Comparison of ENCODE assay signal across 8 cellular contexts in the genomic region with DNA sequence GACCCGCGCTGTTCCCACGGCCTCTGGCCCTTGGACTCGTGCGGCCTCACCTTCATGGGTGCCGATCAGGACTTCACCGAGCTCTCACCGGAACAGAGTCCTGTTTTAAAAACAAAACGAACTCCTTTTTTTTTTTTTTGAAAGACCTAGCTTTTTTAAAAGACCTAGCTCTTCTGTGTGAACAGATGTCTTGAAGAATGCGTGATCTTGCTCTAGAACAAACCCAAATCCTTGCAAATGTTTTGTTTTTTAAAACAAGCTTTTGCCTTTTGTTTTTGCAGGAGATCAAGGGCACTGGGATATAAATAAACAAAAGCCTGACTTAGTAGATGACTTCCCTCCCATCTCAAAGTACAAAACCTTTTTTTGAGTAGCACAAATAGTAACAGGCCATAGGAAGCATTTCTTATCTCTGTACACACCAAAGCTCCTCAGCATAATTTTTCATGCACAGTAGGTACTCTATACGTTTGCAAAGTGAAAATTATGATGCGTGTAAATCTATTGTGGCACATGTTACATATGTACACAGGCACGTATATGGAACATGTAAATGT. TPM values are rescaled to one million over a fixed set of nuclear protein-coding genes. Genes with fewer than 3 reads are reported as not detected.
DNase-seq lines count a peak whose midpoint lies in the region; ATAC-seq and TF ChIP-seq lines count a peak whose summit lies in the region.

No MANE protein-coding gene starts in this region.

- H3K4me2 ChIP-seq in fibroblast of lung (ENCODE audit: extremely low read depth, insufficient read depth, low read length): peak overlapping the region; percentile 61

- H3K36me3 ChIP-seq in SK-N-MC (ENCODE audit: insufficient read depth, low read length) (peaks cover 14% of the 10 kb centered on the region; the same call in 1 of the 2 replicates), fibroblast of lung (ENCODE audit: control insufficient read depth, insufficient read depth, low read length) (no peaks in the 10 kb centered on the region), prostate gland (no peaks in the 10 kb centered on the region)

- peak overlapping the region; percentile 97 for H3K4me3 ChIP-seq in SK-N-MC
- peak overlapping the region; percentile 52 to 94 (median 78) for H3K4me3 ChIP-seq in fibroblast of lung (replicated peaks in 1 of 4; ENCODE audit: control extremely low read depth in 1 of 4, insufficient read depth in 1 of 4, low read depth in 3 of 4, low read length in 4 of 4)
- H3K4me3 ChIP-seq in prostate gland: peak overlapping the region; percentile 88 to 99

- H3K4me3 Mint-ChIP-seq in activated CD4-positive, alpha-beta T cell treated with anti-CD3 and anti-CD28 coated beads, Interleukin-2, amount 10 ng/mL, durations not matched to agents 24 days and 14 days: peak overlapping the region; percentile 98

- TF ChIP-seq CTCF in fibroblast of lung (conservative IDR thresholded peaks at IDR 0.05 in 1 of 2, IDR thresholded peaks at IDR 0.05 in 1 of 2; ENCODE audit: low read depth in 1 of 2, low read length in 2 of 2) (no peak), prostate gland (IDR thresholded peaks at IDR 0.05) (no peak)

- peak overlapping the region; percentile 92 for H3K27ac ChIP-seq in SK-N-MC
- peak overlapping the region; percentile 99 for H3K27ac ChIP-seq in fibroblast of lung (ENCODE audit: insufficient read depth, low read length)
- peak overlapping the region; percentile 99 to 100 for H3K27ac ChIP-seq in prostate gland

- intact Hi-C loops in activated CD4-positive, alpha-beta T cell treated with anti-CD3 and anti-CD28 coated beads, Interleukin-2, amount 10 ng/mL, durations not matched to agents 24 days and 14 days (cut with micrococcal nuclease): loop anchor here (2.0 to 10.0 kb wide), 6 partner anchors 50 to 1870 kb away; a partner anchor contains a TSS
- intact Hi-C loops in prostate gland (cut with DNase I): loop anchor here (5.0 to 10.0 kb wide), 3 partner anchors 55 to 158 kb away; a partner anchor contains a TSS

- H2AFZ ChIP-seq in fibroblast of lung (ENCODE audit: low read length): peak overlapping the region; percentile 92

- TF ChIP-seq POLR2A in prostate gland (IDR thresholded peaks at IDR 0.05): no peak

- H3K79me2 ChIP-seq in fibroblast of lung (ENCODE audit: control insufficient read depth, insufficient read depth, low read length): peaks cover 35% of the 10 kb centered on the region

- H3K4me1 Mint-ChIP-seq in activated CD4-positive, alpha-beta T cell treated with anti-CD3 and anti-CD28 coated beads, Interleukin-2, amount 10 ng/mL, durations not matched to agents 24 days and 14 days: peaks cover 36% of the 10 kb centered on the region

- DNase-seq in activated CD4-positive, alpha-beta T cell treated with anti-CD3 and anti-CD28 coated beads, Interleukin-2, amount 10 ng/mL, durations not matched to agents 24 days and 14 days: no peak
- no peak for DNase-seq in activated CD4-positive, alpha-beta T cell treated with anti-CD3 and anti-CD28 coated beads, Interleukin-2, amount 50 U/mL, for 48 hours
- DNase-seq in SK-N-MC (ENCODE audit: low read depth, low spot score) (no peak), fibroblast of lung (ENCODE audit: low read depth in 2 of 2) (no peak), prostate gland (ENCODE audit: low spot score) (no peak), HCEC 1CT (no peak), AG20443 (ENCODE audit: low spot score) (no peak)

- ATAC-seq in HG02970 (IDR thresholded peaks at IDR 0.05; ENCODE audit: low FRiP score, unreplicated experiment): no peak

- H3K4me1 ChIP-seq in fibroblast of lung (ENCODE audit: control insufficient read depth, extremely low read depth, insufficient read depth, low read length) (no peaks in the 10 kb centered on the region), prostate gland (replicated peaks) (peaks cover 2% of the 10 kb centered on the region)

- H3K36me3 Mint-ChIP-seq in activated CD4-positive, alpha-beta T cell treated with anti-CD3 and anti-CD28 coated beads, Interleukin-2, amount 10 ng/mL, durations not matched to agents 24 days and 14 days (ENCODE audit: low read depth): peaks cover 28% of the 10 kb centered on the region

- H3K9me3 ChIP-seq in SK-N-MC (ENCODE audit: low read depth, low read length) (peaks cover 3% of the 10 kb centered on the region; the same call in 1 of the 2 replicates), fibroblast of lung (ENCODE audit: control insufficient read depth, insufficient read depth, low read depth, low read length) (no peaks in the 10 kb centered on the region), prostate gland (no peaks in the 10 kb centered on the region)

- no peaks in the 10 kb centered on the region for H3K27me3 ChIP-seq in fibroblast of lung (ENCODE audit: control insufficient read depth, insufficient read depth, low read length)
- no peaks in the 10 kb centered on the region for H3K27me3 ChIP-seq in prostate gland (replicated peaks; ENCODE audit: insufficient read depth)

- H3K9ac ChIP-seq in SK-N-MC (ENCODE audit: insufficient read length) (peak overlapping the region; percentile 68), fibroblast of lung (ENCODE audit: insufficient read depth, low read length) (peak overlapping the region; percentile 89)

- peaks cover 13% of the 10 kb centered on the region for H4K20me1 ChIP-seq in fibroblast of lung (ENCODE audit: control insufficient read depth, extremely low read depth, insufficient read depth, low read length)

- no peaks in the 10 kb centered on the region for H3K9me3 Mint-ChIP-seq in activated CD4-positive, alpha-beta T cell treated with anti-CD3 and anti-CD28 coated beads, Interleukin-2, amount 10 ng/mL, durations not matched to agents 24 days and 14 days

- WGBS in prostate gland: 14% methylated on average over 13 of the region's 13 CpGs

- H3K27ac Mint-ChIP-seq in activated CD4-positive, alpha-beta T cell treated with anti-CD3 and anti-CD28 coated beads, Interleukin-2, amount 10 ng/mL, durations not matched to agents 24 days and 14 days: peak overlapping the region; percentile 96

- H3K27me3 Mint-ChIP-seq in activated CD4-positive, alpha-beta T cell treated with anti-CD3 and anti-CD28 coated beads, Interleukin-2, amount 10 ng/mL, durations not matched to agents 24 days and 14 days: peaks cover 8% of the 10 kb centered on the region

RNA-seq across cellular contexts. Expression of a gene that starts 1.1 kb away (rescaled TPM):
- 37.9 and 39.5 TPM in 2 replicates for total RNA-seq in activated CD4-positive, alpha-beta T cell treated with anti-CD3 and anti-CD28 coated beads, Interleukin-2, amount 10 ng/mL, durations not matched to agents 24 days and 14 days
- total RNA-seq in fibroblast of lung (9.2 and 12.1 TPM in 2 replicates), prostate gland (10 to 100 TPM; 25.9 to 44.2 TPM)
- polyA plus RNA-seq in fibroblast of lung: 16.6 and 19.7 TPM in 2 replicates
- 7.8 and 9.0 TPM in 2 replicates for polyA plus RNA-seq in fibroblast of lung (2012)
- polyA minus RNA-seq in fibroblast of lung (ENCODE audit: low replicate concordance): 13.7 and 17.5 TPM in 2 replicates

RNA-seq across cellular contexts. Expression of a gene that starts 52.9 kb away (rescaled TPM):
- total RNA-seq in activated CD4-positive, alpha-beta T cell treated with anti-CD3 and anti-CD28 coated beads, Interleukin-2, amount 10 ng/mL, durations not matched to agents 24 days and 14 days: 45.4 and 55.9 TPM in 2 replicates
- total RNA-seq in fibroblast of lung (47.0 and 81.4 TPM in 2 replicates), prostate gland (10 to 100 TPM; 60.9 to 70.3 TPM)
- 56.0 and 67.0 TPM in 2 replicates for polyA plus RNA-seq in fibroblast of lung
- 40.3 and 55.2 TPM in 2 replicates for polyA plus RNA-seq in fibroblast of lung (2012)
- 58.6 and 68.3 TPM in 2 replicates for polyA minus RNA-seq in fibroblast of lung (ENCODE audit: low replicate concordance)
